Comparison of ENCODE assay signal across 8 cellular contexts in genomic region chr9:107282268-107282667, GRCh38. TPM values are rescaled to one million over a fixed set of nuclear protein-coding genes. Genes with fewer than 3 reads are reported as not detected.
DNase-seq lines count a peak whose midpoint lies in the region; ATAC-seq and TF ChIP-seq lines count a peak whose summit lies in the region.

No MANE protein-coding gene starts in this region.

- peaks cover 42% of the 10 kb centered on the region for H3K79me2 ChIP-seq in fibroblast of lung (ENCODE audit: control insufficient read depth, insufficient read depth, low read length)

- H3K27ac ChIP-seq in BLaER1: peak overlapping the region; percentile 59
- H3K27ac ChIP-seq in fibroblast of lung (ENCODE audit: insufficient read depth, low read length): peak overlapping the region; percentile 69

- H3K9ac ChIP-seq in BLaER1: peak overlapping the region; percentile 78
- H3K9ac ChIP-seq in fibroblast of lung (ENCODE audit: insufficient read depth, low read length): peak overlapping the region; percentile 68

- H3K36me3 ChIP-seq in BLaER1 (no peaks in the 10 kb centered on the region), H7 (replicated peaks; ENCODE audit: control insufficient read depth, insufficient read depth, low read length) (no peaks in the 10 kb centered on the region), fibroblast of lung (ENCODE audit: control insufficient read depth, insufficient read depth, low read length) (no peaks in the 10 kb centered on the region)

- H3K9me3 ChIP-seq in BLaER1 (no peaks in the 10 kb centered on the region), fibroblast of lung (ENCODE audit: control insufficient read depth, insufficient read depth, low read depth, low read length) (no peaks in the 10 kb centered on the region)

- H3K4me1 ChIP-seq in BLaER1 (peaks cover 31% of the 10 kb centered on the region), fibroblast of lung (ENCODE audit: control insufficient read depth, extremely low read depth, insufficient read depth, low read length) (peaks cover 11% of the 10 kb centered on the region)

- no peaks in the 10 kb centered on the region for H3K27me3 ChIP-seq in BLaER1
- H3K27me3 ChIP-seq in H7 (ENCODE audit: control insufficient read depth, insufficient read depth, low read length): no peaks in the 10 kb centered on the region
- H3K27me3 ChIP-seq in fibroblast of lung (ENCODE audit: control insufficient read depth, insufficient read depth, low read length): no peaks in the 10 kb centered on the region

- TF ChIP-seq CTCF in fibroblast of lung (conservative IDR thresholded peaks at IDR 0.05 in 1 of 2, IDR thresholded peaks at IDR 0.05 in 1 of 2; ENCODE audit: low read depth in 1 of 2, low read length in 2 of 2): no peak

- H3K4me2 ChIP-seq in BLaER1: peak overlapping the region; percentile 89
- peak overlapping the region; percentile 76 for H3K4me2 ChIP-seq in fibroblast of lung (ENCODE audit: extremely low read depth, insufficient read depth, low read length)

- peak; percentile 13 for DNase-seq in H7
- DNase-seq in fibroblast of lung (ENCODE audit: low read depth in 2 of 2): peak in 1 of 2 donors; percentile 16
- DNase-seq in skeletal muscle cell (ENCODE audit: low read depth): no peak
- DNase-seq in NCI-H1930 (lab: John Stamatoyannopoulos, UW): no peak
- DNase-seq in NCI-H1048 (lab: John Stamatoyannopoulos, UW): no peak
- DNase-seq in NCI-H1105 treated with DMSO at 0.1 percent for 48 hours (lab: John Stamatoyannopoulos, UW): no peak

- peak; percentile 2; the same call in 2 of the 3 replicates for ATAC-seq in SK-N-SH treated with all-trans-retinoic acid at 6 μM for 48 hours

- H3K4me3 ChIP-seq in BLaER1 (peak overlapping the region; percentile 87), H7 (ENCODE audit: insufficient read depth, low read depth, low read length) (peak overlapping the region; percentile 47), fibroblast of lung (replicated peaks in 1 of 4; ENCODE audit: control extremely low read depth in 1 of 4, insufficient read depth in 1 of 4, low read depth in 3 of 4, low read length in 4 of 4) (peak overlapping the region; percentile 30 to 67 (median 58)), skeletal muscle cell (ENCODE audit: low read depth, low read length) (peak overlapping the region; percentile 57)

- H4K20me1 ChIP-seq in BLaER1: peaks cover 38% of the 10 kb centered on the region
- H4K20me1 ChIP-seq in fibroblast of lung (ENCODE audit: control insufficient read depth, extremely low read depth, insufficient read depth, low read length): peaks cover 2% of the 10 kb centered on the region

- H2AFZ ChIP-seq in fibroblast of lung (ENCODE audit: low read length): peak overlapping the region; percentile 5

TF ChIP-seq in SK-N-SH treated with all-trans-retinoic acid at 6 μM for 48 hours, 23 proteins besides CTCF, POLR2A, EP300 and RAD21:
- TF ChIP-seq ZFP30 (CRISPR knock-in tag; IDR thresholded peaks at IDR 0.05): no peak
TF ChIP-seq in SK-N-SH treated with all-trans-retinoic acid at 6 μM for 48 hours: peak in this region for 0.

RNA-seq across cellular contexts. Expression of gene RAD23B, which starts 0.8 kb away (rescaled TPM):
- 137 and 174 TPM in 2 replicates for total RNA-seq in H7 (2014; rRNA removed; shearing (Covaris generic))
- total RNA-seq in fibroblast of lung: 101 and 156 TPM in 2 replicates
- 356 and 607 TPM in 2 replicates for polyA plus RNA-seq in fibroblast of lung
- 168 and 353 TPM in 2 replicates for polyA plus RNA-seq in fibroblast of lung (2012)
- 115 and 121 TPM in 2 replicates for polyA minus RNA-seq in fibroblast of lung (ENCODE audit: low replicate concordance)
